18 cellular contexts compared by ENCODE assay signal in the genomic region with DNA sequence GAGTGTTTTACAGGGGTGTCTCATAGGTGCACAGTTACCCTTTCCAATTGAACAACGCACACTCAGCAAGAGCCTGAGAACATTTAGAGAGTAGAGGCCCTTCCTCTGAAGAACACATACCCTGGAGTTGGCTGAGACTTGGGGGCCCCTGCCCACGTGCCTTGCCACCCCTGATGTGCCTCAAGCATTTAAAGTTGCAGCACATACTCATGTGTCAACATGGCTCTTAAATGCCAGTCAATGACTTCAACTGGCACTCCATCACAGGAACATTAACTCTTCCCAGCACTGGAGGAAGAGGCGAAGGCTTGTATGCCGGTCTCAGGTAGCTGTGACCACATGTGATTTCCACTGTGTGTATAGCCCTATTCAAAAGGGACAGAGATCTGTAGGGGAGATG. TPM values are rescaled to one million over a fixed set of nuclear protein-coding genes. Genes with fewer than 3 reads are reported as not detected.
DNase-seq lines count a peak whose midpoint lies in the region; ATAC-seq, FAIRE-seq and TF ChIP-seq lines count a peak whose summit lies in the region.
"Had no signal": no experiment of that assay in that cellular context is flagged by ENCODE, and none has a peak within 500 bp of the region (broad histone marks: within the 10 kb centered on the region; RNA-seq: fewer than 3 reads in every experiment).

No MANE protein-coding gene starts in this region.

- H3K27me3 ChIP-seq in breast epithelium (no peaks in the 10 kb centered on the region), PC-9 (ENCODE audit: insufficient read depth, low read depth) (no peaks in the 10 kb centered on the region), right lobe of liver (no peaks in the 10 kb centered on the region), SJCRH30 (no peaks in the 10 kb centered on the region)

- no peak overlapping the region for H3K4me3 Mint-ChIP-seq in MCF 10A (ENCODE audit: unreplicated experiment)
- H3K4me3 Mint-ChIP-seq: CD4-positive, CD25-positive, alpha-beta regulatory T cell had no signal

- H4K20me1 ChIP-seq in PC-9 (ENCODE audit: insufficient read depth) = no peaks in the 10 kb centered on the region; the same call in 1 of the 2 replicates

- CTCF ChIA-PET in MCF 10A (lab: Yijun Ruan, JAX) (interaction anchor here (1.2 kb wide), 1 partner anchor 56 kb away, joined by 3 read pairs; no protein-coding TSS in a partner anchor), PC-9 (lab: Charles Lee) (no interaction called here)

- intact Hi-C loops in breast epithelium (cut with DNase I; ENCODE audit: low total_unique reads) = no loop called here
- intact Hi-C loops in MCF 10A (cut with micrococcal nuclease) = no loop called here
- intact Hi-C loops in PC-9 (cut with micrococcal nuclease; ENCODE audit: unreplicated experiment) = no loop called here
- intact Hi-C loops in right lobe of liver (cut with DNase I) = loop anchor here in 1 of 2 donors (10.0 kb wide), 1 partner anchor 60 kb away; a partner anchor contains a TSS

- H2AFZ ChIP-seq in PC-9 = no peak overlapping the region

- no peak for ATAC-seq in right lobe of liver

- peak overlapping the region; percentile 46; the same call in 1 of the 2 replicates for H3K4me2 ChIP-seq in PC-9

- H3K27me3 Mint-ChIP-seq in MCF 10A (ENCODE audit: insufficient read depth, unreplicated experiment) = no peaks in the 10 kb centered on the region
- H3K27me3 Mint-ChIP-seq: CD4-positive, CD25-positive, alpha-beta regulatory T cell had no signal

- POLR2A ChIA-PET in MCF 10A (lab: Yijun Ruan, JAX) (interaction anchor here (0.6 to 3.7 kb wide), 4 partner anchors 8 to 724 kb away, joined by 3 to 18 read pairs (median 6); no protein-coding TSS in a partner anchor), PC-9 (lab: Charles Lee; ENCODE audit: unreplicated experiment) (no interaction called here)

- no peak for DNase-seq in breast epithelium (ENCODE audit: low spot score in 2 of 2)
- no peak for DNase-seq in MCF 10A (ENCODE audit: unreplicated experiment)
- no peak for DNase-seq in PC-9
- no peak for DNase-seq in right lobe of liver
- no peak for DNase-seq in occipital lobe (lab: John Stamatoyannopoulos, UW)
- no peak for DNase-seq in GM19239 (ENCODE audit: insufficient read length, low spot score)
- DNase-seq in SJCRH30 = no peak
- no peak for DNase-seq in hippocampal formation (lab: John Stamatoyannopoulos, UW)
- DNase-seq: 8988T, GOT3, KG1, NCI-H1417, NCI-H2029 treated with DMSO at 0.1 percent for 48 hours, NCI-H526, SHP77 treated with DMSO at 0.1 percent for 48 hours had no signal

- no peaks in the 10 kb centered on the region for H3K9me3 Mint-ChIP-seq in MCF 10A (ENCODE audit: unreplicated experiment)
- H3K9me3 Mint-ChIP-seq: CD4-positive, CD25-positive, alpha-beta regulatory T cell had no signal

- H3K4me1 Mint-ChIP-seq in MCF 10A (ENCODE audit: insufficient read depth, unreplicated experiment) = peaks cover 31% of the 10 kb centered on the region

- no peaks in the 10 kb centered on the region for H3K36me3 ChIP-seq in breast epithelium
- H3K36me3 ChIP-seq in PC-9 (ENCODE audit: low read depth) = peaks cover 3% of the 10 kb centered on the region; the same call in 1 of the 2 replicates
- H3K36me3 ChIP-seq in right lobe of liver = no peaks in the 10 kb centered on the region
- H3K36me3 ChIP-seq in SJCRH30 = no peaks in the 10 kb centered on the region; the same call in 1 of the 2 replicates

- peaks cover 10% of the 10 kb centered on the region for H3K36me3 Mint-ChIP-seq in MCF 10A (ENCODE audit: insufficient read depth, unreplicated experiment)
- H3K36me3 Mint-ChIP-seq: CD4-positive, CD25-positive, alpha-beta regulatory T cell had no signal

- TF ChIP-seq CTCF in breast epithelium (IDR thresholded peaks at IDR 0.05) (no peak), MCF 10A (IDR thresholded peaks at IDR 0.05; ENCODE audit: unreplicated experiment) (no peak), PC-9 (conservative IDR thresholded peaks at IDR 0.05) (no peak), right lobe of liver (IDR thresholded peaks at IDR 0.05) (no peak)

- peak overlapping the region; percentile 9 to 31 for H3K27ac ChIP-seq in breast epithelium
- no peak overlapping the region for H3K27ac ChIP-seq in PC-9
- peak overlapping the region; percentile 0 to 87 (median 33) for H3K27ac ChIP-seq in right lobe of liver
- no peak overlapping the region for H3K27ac ChIP-seq in SJCRH30

- H3K27ac Mint-ChIP-seq in MCF 10A (ENCODE audit: low read depth, unreplicated experiment) = no peak overlapping the region
- H3K27ac Mint-ChIP-seq: CD4-positive, CD25-positive, alpha-beta regulatory T cell had no signal

- no TSS peak for BruUV-seq in MCF 10A (replicated peaks; lab: Mats Ljungman, UMichigan)
- no TSS peak for BruUV-seq in PC-9 (replicated peaks; lab: Mats Ljungman, UMichigan)

- H3K4me3 ChIP-seq in breast epithelium (no peak overlapping the region), PC-9 (no peak overlapping the region), right lobe of liver (no peak overlapping the region), SJCRH30 (no peak overlapping the region)

- no peak for TF ChIP-seq POLR2A in breast epithelium (IDR thresholded peaks at IDR 0.05)
- no peak for TF ChIP-seq POLR2A in right lobe of liver (IDR thresholded peaks at IDR 0.05)

- no peak for FAIRE-seq in GM19239 (lab: Jason Lieb, UNC)
- FAIRE-seq: G401.6, GM12892 had no signal

- peaks cover 0 to 7% of the 10 kb centered on the region in 2 donors for H3K4me1 ChIP-seq in breast epithelium
- H3K4me1 ChIP-seq in PC-9 (replicated peaks; ENCODE audit: insufficient read depth) = peaks cover 73% of the 10 kb centered on the region
- H3K4me1 ChIP-seq in right lobe of liver = peaks cover 0 to 75% (median 33%) of the 10 kb centered on the region in 4 donors
- peaks cover 35% of the 10 kb centered on the region for H3K4me1 ChIP-seq in SJCRH30

- H3K9me3 ChIP-seq in breast epithelium (no peaks in the 10 kb centered on the region), PC-9 (ENCODE audit: insufficient read depth, low read depth) (no peaks in the 10 kb centered on the region), right lobe of liver (no peaks in the 10 kb centered on the region), SJCRH30 (replicated peaks) (no peaks in the 10 kb centered on the region)

- peaks cover 93% of the 10 kb centered on the region for H3K79me2 ChIP-seq in PC-9 (ENCODE audit: low read depth)

- H3F3A ChIP-seq in PC-9 (ENCODE audit: insufficient read depth, low read depth) = peaks cover 44% of the 10 kb centered on the region

- no peaks in the 10 kb centered on the region for H3K9me2 ChIP-seq in PC-9 (ENCODE audit: insufficient read depth)

- WGBS in right lobe of liver (ENCODE audit: insufficient coverage, low coverage, low lambda C conversion rate, missing lambda C conversion rate) = 86% methylated on average over 4 of the region's 4 CpGs

RNA-seq across cellular contexts. Expression of a gene that starts 57.4 kb away (rescaled TPM):
- total RNA-seq in breast epithelium = 10 to 100 TPM; 14.6 to 25.2 (median 25.2) TPM
- total RNA-seq in MCF 10A (2022) = 38.1 and 38.6 TPM in 2 replicates
- 33.5 and 33.6 TPM in 2 replicates for total RNA-seq in PC-9 (2021)
- 10 to 100 TPM; 11.0 to 22.5 (median 15.2) TPM for total RNA-seq in right lobe of liver
- 8.6 TPM for total RNA-seq in occipital lobe
- total RNA-seq in SJCRH30 (2014; rRNA removed; shearing (Covaris generic)) = 20.8 and 22.3 TPM in 2 replicates

Comparison
In these comparisons a context has a peak if more than half of its experiments do, and no peak if none do; other contexts are left out.
1. H3K27ac ChIP-seq: peak in breast epithelium (2 of 2) and right lobe of liver (3 of 3); none in PC-9 (single experiment) and SJCRH30 (single experiment).